ENCODE assay signal across 1 cellular context in genomic region chr16:57764341-57765159, GRCh38.
TF ChIP-seq lines count a peak whose summit lies in the region.

No MANE protein-coding gene starts in this region.

TF ChIP-seq in WTC11, 78 proteins besides CTCF, POLR2A, EP300 and RAD21 (continued from another document):
- TF ChIP-seq, protein P1, sequence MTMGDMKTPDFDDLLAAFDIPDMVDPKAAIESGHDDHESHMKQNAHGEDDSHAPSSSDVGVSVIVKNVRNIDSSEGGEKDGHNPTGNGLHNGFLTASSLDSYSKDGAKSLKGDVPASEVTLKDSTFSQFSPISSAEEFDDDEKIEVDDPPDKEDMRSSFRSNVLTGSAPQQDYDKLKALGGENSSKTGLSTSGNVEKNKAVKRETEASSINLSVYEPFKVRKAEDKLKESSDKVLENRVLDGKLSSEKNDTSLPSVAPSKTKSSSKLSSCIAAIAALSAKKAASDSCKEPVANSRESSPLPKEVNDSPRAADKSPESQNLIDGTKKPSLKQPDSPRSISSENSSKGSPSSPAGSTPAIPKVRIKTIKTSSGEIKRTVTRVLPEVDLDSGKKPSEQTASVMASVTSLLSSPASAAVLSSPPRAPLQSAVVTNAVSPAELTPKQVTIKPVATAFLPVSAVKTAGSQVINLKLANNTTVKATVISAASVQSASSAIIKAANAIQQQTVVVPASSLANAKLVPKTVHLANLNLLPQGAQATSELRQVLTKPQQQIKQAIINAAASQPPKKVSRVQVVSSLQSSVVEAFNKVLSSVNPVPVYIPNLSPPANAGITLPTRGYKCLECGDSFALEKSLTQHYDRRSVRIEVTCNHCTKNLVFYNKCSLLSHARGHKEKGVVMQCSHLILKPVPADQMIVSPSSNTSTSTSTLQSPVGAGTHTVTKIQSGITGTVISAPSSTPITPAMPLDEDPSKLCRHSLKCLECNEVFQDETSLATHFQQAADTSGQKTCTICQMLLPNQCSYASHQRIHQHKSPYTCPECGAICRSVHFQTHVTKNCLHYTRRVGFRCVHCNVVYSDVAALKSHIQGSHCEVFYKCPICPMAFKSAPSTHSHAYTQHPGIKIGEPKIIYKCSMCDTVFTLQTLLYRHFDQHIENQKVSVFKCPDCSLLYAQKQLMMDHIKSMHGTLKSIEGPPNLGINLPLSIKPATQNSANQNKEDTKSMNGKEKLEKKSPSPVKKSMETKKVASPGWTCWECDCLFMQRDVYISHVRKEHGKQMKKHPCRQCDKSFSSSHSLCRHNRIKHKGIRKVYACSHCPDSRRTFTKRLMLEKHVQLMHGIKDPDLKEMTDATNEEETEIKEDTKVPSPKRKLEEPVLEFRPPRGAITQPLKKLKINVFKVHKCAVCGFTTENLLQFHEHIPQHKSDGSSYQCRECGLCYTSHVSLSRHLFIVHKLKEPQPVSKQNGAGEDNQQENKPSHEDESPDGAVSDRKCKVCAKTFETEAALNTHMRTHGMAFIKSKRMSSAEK (CRISPR knock-in tag; IDR thresholded peaks at IDR 0.05; ENCODE audit: borderline replicate concordance): no peak
- TF ChIP-seq ZNF396 (CRISPR knock-in tag; IDR thresholded peaks at IDR 0.05; ENCODE audit: borderline replicate concordance): no peak
- no peak for TF ChIP-seq ZNF425 (CRISPR knock-in tag; conservative IDR thresholded peaks at IDR 0.05)
- no peak for TF ChIP-seq TCF7 (CRISPR knock-in tag; IDR thresholded peaks at IDR 0.05; ENCODE audit: low read depth)
- TF ChIP-seq FOXP1 (CRISPR knock-in tag; IDR thresholded peaks at IDR 0.05; ENCODE audit: borderline replicate concordance): no peak
- no peak for TF ChIP-seq ATF3 (CRISPR knock-in tag; conservative IDR thresholded peaks at IDR 0.05)
- TF ChIP-seq HMGA2 (CRISPR knock-in tag; IDR thresholded peaks at IDR 0.05): no peak
- TF ChIP-seq ZNF219 (CRISPR knock-in tag; IDR thresholded peaks at IDR 0.05; ENCODE audit: borderline replicate concordance): no peak
- no peak for TF ChIP-seq CREB1 (CRISPR knock-in tag; IDR thresholded peaks at IDR 0.05)
- no peak for TF ChIP-seq CREM (CRISPR knock-in tag; IDR thresholded peaks at IDR 0.05)
